Comparison of ENCODE assay signal across 1 cellular context in genomic region chr17:74573169-74573568, GRCh38.
TF ChIP-seq lines count a peak whose summit lies in the region.

No MANE protein-coding gene starts in this region.

TF ChIP-seq in H1, 55 proteins besides CTCF, POLR2A, EP300 and RAD21:
- TF ChIP-seq CREB1 (IDR thresholded peaks at IDR 0.05) (no peak), TEAD4 (IDR thresholded peaks at IDR 0.05; ENCODE audit: low read depth, low read length) (peak; percentile 60; the same call in 1 of the 2 replicates)
